ENCODE assay signal across 8 cellular contexts in the genomic region with DNA sequence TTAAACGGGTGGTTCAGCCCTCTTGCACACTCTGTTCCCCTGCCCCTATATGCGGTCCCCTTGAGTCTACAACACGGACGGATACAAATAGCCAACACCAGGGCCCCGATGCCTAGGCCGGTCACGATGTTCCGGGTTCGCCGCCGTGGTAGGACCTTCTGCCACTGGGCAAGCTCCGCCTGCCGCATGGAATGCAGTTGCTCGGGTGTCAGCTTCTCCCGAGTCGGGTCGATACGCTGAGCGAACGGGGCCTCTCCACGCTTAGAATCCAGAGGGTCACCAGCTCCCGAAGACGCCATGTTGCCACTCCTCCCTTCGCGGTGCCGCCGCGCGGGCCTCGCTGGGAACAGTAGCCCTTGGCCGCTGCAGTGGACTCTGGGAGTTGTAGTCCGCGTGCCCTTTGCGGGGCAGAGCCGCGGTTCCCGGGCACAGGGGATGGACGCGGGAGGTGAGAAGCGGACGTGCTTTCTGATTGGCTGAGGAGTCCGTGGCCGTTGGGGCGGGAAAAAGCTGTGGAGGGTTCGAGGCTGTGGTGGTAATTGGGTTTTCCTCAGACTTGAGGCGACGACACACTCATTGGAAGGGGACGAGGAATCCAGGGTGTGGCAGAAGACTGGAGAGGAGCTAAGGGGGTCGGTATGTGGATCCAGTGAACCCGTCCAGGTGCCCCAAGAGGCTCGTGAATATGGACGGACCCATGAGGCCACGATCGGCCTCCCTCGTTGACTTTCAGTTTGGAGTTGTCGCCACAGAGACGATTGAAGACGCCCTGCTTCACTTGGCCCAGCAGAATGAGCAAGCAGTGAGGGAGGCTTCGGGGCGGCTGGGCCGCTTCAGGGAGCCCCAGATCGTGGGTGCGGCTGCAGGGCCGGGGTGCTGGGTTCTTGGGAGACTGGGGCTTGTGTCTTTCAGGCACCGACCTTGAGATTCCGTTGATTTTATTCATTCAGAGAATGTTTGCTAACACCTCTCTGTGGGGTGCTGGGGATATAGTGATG. TPM values are rescaled to one million over a fixed set of nuclear protein-coding genes. Genes with fewer than 3 reads are reported as not detected.
DNase-seq lines count a peak whose midpoint lies in the region; ATAC-seq and TF ChIP-seq lines count a peak whose summit lies in the region.

A gene with protein sequence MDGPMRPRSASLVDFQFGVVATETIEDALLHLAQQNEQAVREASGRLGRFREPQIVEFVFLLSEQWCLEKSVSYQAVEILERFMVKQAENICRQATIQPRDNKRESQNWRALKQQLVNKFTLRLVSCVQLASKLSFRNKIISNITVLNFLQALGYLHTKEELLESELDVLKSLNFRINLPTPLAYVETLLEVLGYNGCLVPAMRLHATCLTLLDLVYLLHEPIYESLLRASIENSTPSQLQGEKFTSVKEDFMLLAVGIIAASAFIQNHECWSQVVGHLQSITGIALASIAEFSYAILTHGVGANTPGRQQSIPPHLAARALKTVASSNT (plus strand): TSS at position 479 of the 998 bp plus-strand sequence. CDS start 207 bp downstream, at position 686.
A gene with protein sequence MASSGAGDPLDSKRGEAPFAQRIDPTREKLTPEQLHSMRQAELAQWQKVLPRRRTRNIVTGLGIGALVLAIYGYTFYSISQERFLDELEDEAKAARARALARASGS (minus strand): TSS at position 322 of the 998 bp plus-strand sequence. CDS start 23 bp downstream, at position 299.

- peak within 1 kb of the TSS; percentile 27 to 89 for H3K27ac ChIP-seq in lung (ENCODE audit: low read depth in 1 of 2, low read length in 1 of 2)

- peaks cover 5 to 12% of the 10 kb centered on the region in 2 donors for H3K4me1 ChIP-seq in lung (ENCODE audit: control insufficient read depth in 2 of 2, insufficient read depth in 2 of 2, low read length in 2 of 2)

- H3K9me3 ChIP-seq in lung (ENCODE audit: control insufficient read depth in 2 of 2, insufficient read depth in 1 of 2, low read length in 1 of 2) = no peaks in the 10 kb centered on the region

- peak; percentile 61 for DNase-seq in 8988T
- peak; percentile 91 for DNase-seq in NCI-H748 (lab: John Stamatoyannopoulos, UW; ENCODE audit: unreplicated experiment)
- DNase-seq in activated CD8-positive, alpha-beta T cell treated with anti-CD3 and anti-CD28 coated beads, Interleukin-2, amount 10 ng/mL, durations not matched to agents 7 days and 5 days = peak; percentile 88
- peak; percentile 64 for DNase-seq in effector CD4-positive, alpha-beta T cell
- DNase-seq in lung (ENCODE audit: low spot score) = peak; percentile 89
- DNase-seq in stimulated activated CD4-positive, alpha-beta T cell treated with anti-CD3 and anti-CD28 coated beads, TNF-alpha, amount 100 ng/mL, for 1 hour (ENCODE audit: low read depth in 3 of 3, low spot score in 1 of 3) = peak; percentile 26 to 63 (median 29)

- H3K4me3 Mint-ChIP-seq in activated CD8-positive, alpha-beta T cell treated with anti-CD3 and anti-CD28 coated beads, Interleukin-2, amount 10 ng/mL, durations not matched to agents 7 days and 5 days = peak within 1 kb of the TSS; percentile 94

- H3K27me3 Mint-ChIP-seq in activated CD8-positive, alpha-beta T cell treated with anti-CD3 and anti-CD28 coated beads, Interleukin-2, amount 10 ng/mL, durations not matched to agents 7 days and 5 days (ENCODE audit: low read depth) = peaks cover 5% of the 10 kb centered on the region

- peak within 1 kb of the TSS; percentile 91 for H3K4me3 ChIP-seq in lung

- 26 to 28% methylated on average over 66 of the region's 66 CpGs for WGBS in lung, 2 donors

- no peaks in the 10 kb centered on the region for H3K9me3 Mint-ChIP-seq in activated CD8-positive, alpha-beta T cell treated with anti-CD3 and anti-CD28 coated beads, Interleukin-2, amount 10 ng/mL, durations not matched to agents 7 days and 5 days (ENCODE audit: insufficient read depth)

- peak within 1 kb of the TSS; percentile 77 for H3K27ac Mint-ChIP-seq in activated CD8-positive, alpha-beta T cell treated with anti-CD3 and anti-CD28 coated beads, Interleukin-2, amount 10 ng/mL, durations not matched to agents 7 days and 5 days

- peaks cover 18% of the 10 kb centered on the region for H3K4me1 Mint-ChIP-seq in activated CD8-positive, alpha-beta T cell treated with anti-CD3 and anti-CD28 coated beads, Interleukin-2, amount 10 ng/mL, durations not matched to agents 7 days and 5 days (ENCODE audit: low read depth)

- TF ChIP-seq POLR2A in GM18505 (IDR thresholded peaks at IDR 0.05; ENCODE audit: borderline replicate concordance, extremely low read depth, insufficient read depth, insufficient read length) = peak; percentile 72

- ATAC-seq in GM18505 (IDR thresholded peaks at IDR 0.05; ENCODE audit: unreplicated experiment) (no peak), HG03354 (IDR thresholded peaks at IDR 0.05; ENCODE audit: poor library complexity, severe bottlenecking, unreplicated experiment) (peak; percentile 76), lung (ENCODE audit: insufficient read depth, low FRiP score) (peak; percentile 98)
- peak; percentile 99 for ATAC-seq in activated CD8-positive, alpha-beta T cell treated with anti-CD3 and anti-CD28 coated beads, Interleukin-2, amount 10 ng/mL, durations not matched to agents 7 days and 5 days

- POLR2A ChIA-PET in activated CD8-positive, alpha-beta T cell treated with anti-CD3 and anti-CD28 coated beads, Interleukin-2, amount 10 ng/mL, durations not matched to agents 7 days and 5 days (lab: Charles Lee) = interaction anchor here (1.2 to 3.0 kb wide), 5 partner anchors 8 to 25 kb away, joined by 3 to 14 read pairs (median 3); a partner anchor contains a TSS

- TF ChIP-seq CTCF in lung (IDR thresholded peaks at IDR 0.05; ENCODE audit: control extremely low read depth, extremely low read depth) = no peak

- peaks cover 13% of the 10 kb centered on the region for H3K36me3 Mint-ChIP-seq in activated CD8-positive, alpha-beta T cell treated with anti-CD3 and anti-CD28 coated beads, Interleukin-2, amount 10 ng/mL, durations not matched to agents 7 days and 5 days (ENCODE audit: low read depth)

- CTCF ChIA-PET in activated CD8-positive, alpha-beta T cell treated with anti-CD3 and anti-CD28 coated beads, Interleukin-2, amount 10 ng/mL, durations not matched to agents 7 days and 5 days (lab: Charles Lee) = interaction anchor here (1.1 to 1.5 kb wide), 5 partner anchors 9 to 61 kb away, joined by 3 to 11 read pairs (median 4); a partner anchor contains a TSS

- H3K36me3 ChIP-seq in lung (ENCODE audit: control insufficient read depth in 2 of 2, insufficient read depth in 2 of 2, low read length in 2 of 2) = peaks cover 0 to 6% of the 10 kb centered on the region in 2 donors

- no peaks in the 10 kb centered on the region for H3K27me3 ChIP-seq in lung (ENCODE audit: control insufficient read depth, insufficient read depth)

RNA-seq across cellular contexts. Expression of the first gene that starts in this region (rescaled TPM):
- not detected for total RNA-seq in activated CD8-positive, alpha-beta T cell treated with anti-CD3 and anti-CD28 coated beads, Interleukin-2, amount 10 ng/mL, durations not matched to agents 7 days and 5 days
- 1 to 10 TPM in 1 of 2 donors, under 1 TPM in 1; 0.92 to 1.6 TPM for total RNA-seq in lung
- under 1 TPM; 0.61 to 0.64 TPM for polyA plus RNA-seq in lung

RNA-seq across cellular contexts. Expression of the second gene that starts in this region (rescaled TPM):
- 10 to 100 TPM; 41.4 to 41.5 TPM for total RNA-seq in activated CD8-positive, alpha-beta T cell treated with anti-CD3 and anti-CD28 coated beads, Interleukin-2, amount 10 ng/mL, durations not matched to agents 7 days and 5 days
- total RNA-seq in lung = 10 to 100 TPM; 55.7 to 69.2 TPM
- 100 to 1,000 TPM in 1 of 2 donors, 10 to 100 TPM in 1; 84.1 to 142 TPM for polyA plus RNA-seq in lung

Comparison
In these comparisons a context has a peak if more than half of its experiments do, and no peak if none do; other contexts are left out.
1. DNase-seq: peak in every context shown above with its lines; median percentile 91 in NCI-H748; 89 in lung; 88 in activated CD8-positive, alpha-beta T cell treated with anti-CD3 and anti-CD28 coated beads, Interleukin-2, amount 10 ng/mL, durations not matched to agents 7 days and 5 days; 64 in effector CD4-positive, alpha-beta T cell; 61 in 8988T; 29 in stimulated activated CD4-positive, alpha-beta T cell treated with anti-CD3 and anti-CD28 coated beads, TNF-alpha, amount 100 ng/mL, for 1 hour.